16 cellular contexts compared by ENCODE assay signal in genomic region chr7:36112969-36113368, GRCh38. TPM values are rescaled to one million over a fixed set of nuclear protein-coding genes. Genes with fewer than 3 reads are reported as not detected.
DNase-seq lines count a peak whose midpoint lies in the region; ATAC-seq and TF ChIP-seq lines count a peak whose summit lies in the region.
"Had no signal": no experiment of that assay in that cellular context is flagged by ENCODE, and none has a peak within 500 bp of the region (broad histone marks: within the 10 kb centered on the region; RNA-seq: fewer than 3 reads in every experiment).

No MANE protein-coding gene starts in this region.

- H3K56ac ChIP-seq in mesendoderm (ENCODE audit: low read length): no peak overlapping the region

- TF ChIP-seq CTCF in GM23338 (conservative IDR thresholded peaks at IDR 0.05; ENCODE audit: low read depth in 2 of 2) (no peak), Panc1 (IDR thresholded peaks at IDR 0.05) (no peak)

- ATAC-seq in GM23338 (no peak), Panc1 (no peak), SK-N-SH treated with all-trans-retinoic acid at 6 μM for 48 hours (no peak), HG03442 (IDR thresholded peaks at IDR 0.05; ENCODE audit: unreplicated experiment) (no peak), HG02973 (IDR thresholded peaks at IDR 0.05; ENCODE audit: unreplicated experiment) (no peak)
- ATAC-seq: HCT116 had no signal

- CTCF ChIA-PET in Panc1 (lab: Charles Lee): no interaction called here

- H3K27ac ChIP-seq in GM23338 (ENCODE audit: low read depth) (no peak overlapping the region), Panc1 (ENCODE audit: low read length) (peak overlapping the region; percentile 23; the same call in 1 of the 2 replicates), mesendoderm (ENCODE audit: low read depth, low read length) (no peak overlapping the region)
- H3K27ac ChIP-seq: GM23248 had no signal

- no peaks in the 10 kb centered on the region for H3K9me3 Mint-ChIP-seq in GM23338
- H3K9me3 Mint-ChIP-seq: CD4-positive, alpha-beta memory T cell had no signal

- H3K4me1 ChIP-seq in GM23338 (ENCODE audit: insufficient read depth) (no peaks in the 10 kb centered on the region), Panc1 (ENCODE audit: control insufficient read depth, insufficient read depth, low read length) (peaks cover 25% of the 10 kb centered on the region), mesendoderm (ENCODE audit: control insufficient read depth, low read depth, low read length) (peaks cover 2% of the 10 kb centered on the region)
- H3K4me1 ChIP-seq: Caco-2 had no signal

- no peak overlapping the region for H2BK15ac ChIP-seq in mesendoderm (replicated peaks; ENCODE audit: low read depth)

- no TSS peak for BruUV-seq in Panc1 (replicated peaks; lab: Mats Ljungman, UMichigan)

- H2AFZ ChIP-seq in GM23338: 0 out of 2 replicates have a peak overlapping the region, but pooled peaks have one; percentile 10
- H2AFZ ChIP-seq: GM23248 had no signal

- no peaks in the 10 kb centered on the region for H4K20me1 ChIP-seq in GM23338 (replicated peaks; ENCODE audit: insufficient read depth)

- in situ Hi-C loops in Panc1 (cut with HindIII; ENCODE audit: low pct_unique_long_range_greater_than_20kb, low sequenced_read_pairs): loop anchor here (25.0 kb wide), 1 partner anchor 126 kb away; no protein-coding TSS in a partner anchor

- no peak overlapping the region for H3K23ac ChIP-seq in mesendoderm (ENCODE audit: low read length)

- no peak overlapping the region for H2BK120ac ChIP-seq in mesendoderm (ENCODE audit: low read depth, low read length)

- H3F3A ChIP-seq in GM23338 (replicated peaks; ENCODE audit: low read depth): no peaks in the 10 kb centered on the region

- no CpG with 5 or more reads among the region's 2 CpGs for WGBS in mesendoderm (ENCODE audit: extremely low coverage, insufficient coverage, low lambda C conversion rate)

- POLR2A ChIA-PET in Panc1 (lab: Charles Lee): no interaction called here

- no peak overlapping the region for H4K5ac ChIP-seq in mesendoderm (ENCODE audit: low read length)

- peaks cover 7% of the 10 kb centered on the region; the same call in 2 of the 3 replicates for H3K4me1 Mint-ChIP-seq in GM23338

- no peaks in the 10 kb centered on the region; the same call in 1 of the 2 replicates for H3K9me3 ChIP-seq in Panc1 (ENCODE audit: control insufficient read depth, insufficient read depth, low read depth, low read length)
- H3K9me3 ChIP-seq: Caco-2 had no signal

- no peak overlapping the region for H2BK5ac ChIP-seq in mesendoderm (ENCODE audit: low read length)

- H3K27me3 Mint-ChIP-seq in GM23338 (ENCODE audit: insufficient read depth, low read depth, poor library complexity): peaks cover 8% of the 10 kb centered on the region
- H3K27me3 Mint-ChIP-seq: CD4-positive, alpha-beta memory T cell had no signal

- no peaks in the 10 kb centered on the region for H3K36me3 ChIP-seq in GM23338 (ENCODE audit: insufficient read depth)
- no peaks in the 10 kb centered on the region for H3K36me3 ChIP-seq in Panc1 (ENCODE audit: control insufficient read depth, insufficient read depth, low read length)
- no peaks in the 10 kb centered on the region for H3K36me3 ChIP-seq in mesendoderm (ENCODE audit: control insufficient read depth, insufficient read depth, low read length)

- H3K4me2 ChIP-seq in GM23338 (no peak overlapping the region), mesendoderm (ENCODE audit: low read length) (no peak overlapping the region)

- no peaks in the 10 kb centered on the region for H3K79me1 ChIP-seq in mesendoderm (ENCODE audit: low read length)

- H3K9ac ChIP-seq in mesendoderm (ENCODE audit: low read length): no peak overlapping the region
- H3K9ac ChIP-seq: GM23248 had no signal

- no peak overlapping the region for H3K4me3 ChIP-seq in GM23338
- no peak overlapping the region for H3K4me3 ChIP-seq in Panc1 (ENCODE audit: low read depth in 2 of 2, low read length in 2 of 2)
- H3K4me3 ChIP-seq in mesendoderm (ENCODE audit: low read length): no peak overlapping the region
- H3K4me3 ChIP-seq: GM23248 had no signal

- no peaks in the 10 kb centered on the region for H3K27me3 ChIP-seq in GM23338 (ENCODE audit: insufficient read depth)
- H3K27me3 ChIP-seq in Panc1 (ENCODE audit: control insufficient read depth, insufficient read depth, low read length): no peaks in the 10 kb centered on the region
- H3K27me3 ChIP-seq in mesendoderm (ENCODE audit: insufficient read depth, low read length, poor library complexity): no peaks in the 10 kb centered on the region

- H4K8ac ChIP-seq in mesendoderm (ENCODE audit: low read depth, low read length): no peak overlapping the region

- no peak overlapping the region for H3K4me3 Mint-ChIP-seq in GM23338
- H3K4me3 Mint-ChIP-seq: CD4-positive, alpha-beta memory T cell; H9 had no signal

- no peak overlapping the region for H3K4ac ChIP-seq in mesendoderm (ENCODE audit: low read depth, low read length)

- no peak overlapping the region for H2AK5ac ChIP-seq in mesendoderm (ENCODE audit: low read length)

- no peak overlapping the region for H3K18ac ChIP-seq in mesendoderm (ENCODE audit: low read length)

- H3K79me2 ChIP-seq in GM23338 (replicated peaks; ENCODE audit: insufficient read depth) (no peaks in the 10 kb centered on the region), mesendoderm (ENCODE audit: control insufficient read depth, insufficient read depth, low read length) (no peaks in the 10 kb centered on the region)

- no peaks in the 10 kb centered on the region for H3K36me3 Mint-ChIP-seq in GM23338 (ENCODE audit: low read depth)
- H3K36me3 Mint-ChIP-seq: CD4-positive, alpha-beta memory T cell had no signal

- intact Hi-C loops in Panc1 (cut with micrococcal nuclease; ENCODE audit: unreplicated experiment): no loop called here

- H3K9me2 ChIP-seq in GM23338 (ENCODE audit: insufficient read depth): no peaks in the 10 kb centered on the region

- DNase-seq in GM23338 (ENCODE audit: low spot score) (no peak), Panc1 (ENCODE audit: low read depth, low spot score) (no peak), mesendoderm (peak; percentile 84), NCI-H2171 treated with DMSO at 0.1 percent for 48 hours (lab: John Stamatoyannopoulos, UW) (no peak)
- DNase-seq: 8988T; C1 segment of cervical spinal cord; Caco-2; CD4-positive, alpha-beta memory T cell; DMS153; DND-41; GM23248; H9 had no signal

- no peak overlapping the region for H3K27ac Mint-ChIP-seq in GM23338
- H3K27ac Mint-ChIP-seq: H9 had no signal

TF ChIP-seq in GM23338, 12 proteins besides CTCF, POLR2A, EP300 and RAD21 (continues in another document):
- TF ChIP-seq ZNF331 (CRISPR knock-in tag; IDR thresholded peaks at IDR 0.05; ENCODE audit: low read depth) (no peak), STAT1 (IDR thresholded peaks at IDR 0.05; ENCODE audit: unreplicated experiment) (no peak), JUNB (IDR thresholded peaks at IDR 0.05; ENCODE audit: unreplicated experiment) (no peak), ETS1 (IDR thresholded peaks at IDR 0.05) (no peak), CREB1 (CRISPR knock-in tag; IDR thresholded peaks at IDR 0.05; ENCODE audit: low read depth) (no peak), POLR2AphosphoS5 (IDR thresholded peaks at IDR 0.05; ENCODE audit: low read depth) (no peak), EZH2phosphoT487 (IDR thresholded peaks at IDR 0.05; ENCODE audit: unreplicated experiment) (no peak)

TF ChIP-seq in SK-N-SH treated with all-trans-retinoic acid at 6 μM for 48 hours, 23 proteins besides CTCF, POLR2A, EP300 and RAD21:
- no peak for TF ChIP-seq ISL1 (CRISPR knock-in tag; IDR thresholded peaks at IDR 0.05)
- TF ChIP-seq TCF4 (CRISPR knock-in tag; IDR thresholded peaks at IDR 0.05; ENCODE audit: borderline replicate concordance): no peak
- TF ChIP-seq ZNF70 (CRISPR knock-in tag; IDR thresholded peaks at IDR 0.05): peak; percentile 73; the same call in 1 of the 2 replicates
- TF ChIP-seq BACH2 (CRISPR knock-in tag; IDR thresholded peaks at IDR 0.05; ENCODE audit: borderline replicate concordance): no peak

RNA-seq across cellular contexts. Expression of gene EEPD1, which starts 40.1 kb away (rescaled TPM):
- total RNA-seq in GM23338 (2014; rRNA removed; shearing (Covaris generic)): 12.4 and 17.1 TPM in 2 replicates
- 4.1 and 6.0 TPM in 2 replicates for polyA plus RNA-seq in GM23338 (2016; fragmentation: Nextera tagmentation; extraction: Ambion mirVana)
- total RNA-seq in Panc1 (2021; ENCODE audit: unreplicated experiment): 48.0 TPM
- 87.5 TPM for polyA plus RNA-seq in Panc1 (2012; ENCODE audit: insufficient read length)
- 3.6 TPM for polyA plus RNA-seq in mesendoderm (2013, experiment 1 of 2)
- polyA plus RNA-seq in mesendoderm (2013, experiment 2 of 2): 4.5 TPM
